ENCODE assay signal across 9 cellular contexts in the genomic region with DNA sequence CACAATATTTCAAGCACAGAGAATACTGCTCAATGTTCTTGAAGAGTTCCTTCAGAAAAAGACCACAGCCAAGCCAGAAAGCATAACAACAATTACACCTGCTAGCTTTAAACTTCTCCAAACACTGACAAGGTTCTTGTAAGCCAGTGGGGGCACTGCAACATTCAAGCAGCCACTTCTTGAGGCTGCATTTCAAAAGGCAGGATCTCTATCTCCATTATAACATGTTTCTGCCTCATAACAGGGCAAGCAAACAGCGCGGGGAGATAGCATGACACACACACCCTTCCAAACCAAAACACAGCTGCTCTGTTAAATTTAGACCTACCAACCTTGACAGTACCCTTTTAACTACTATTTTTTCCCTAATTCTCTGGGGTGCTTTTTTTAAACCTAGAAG. TPM values are rescaled to one million over a fixed set of nuclear protein-coding genes. Genes with fewer than 3 reads are reported as not detected.
DNase-seq lines count a peak whose midpoint lies in the region; ATAC-seq and TF ChIP-seq lines count a peak whose summit lies in the region.
"Had no signal": no experiment of that assay in that cellular context is flagged by ENCODE, and none has a peak within 500 bp of the region (broad histone marks: within the 10 kb centered on the region; RNA-seq: fewer than 3 reads in every experiment).

No MANE protein-coding gene starts in this region.

- WGBS in thyroid gland, 2 donors = 51 to 57% methylated on average over 2 of the region's 2 CpGs

- ATAC-seq in HG03159 (IDR thresholded peaks at IDR 0.05; ENCODE audit: unreplicated experiment) = no peak

- H3K36me3 ChIP-seq in thyroid gland = no peaks in the 10 kb centered on the region

- H3K27me3 ChIP-seq in thyroid gland = no peaks in the 10 kb centered on the region

- peaks cover 19 to 20% of the 10 kb centered on the region in 2 donors for H3K4me1 ChIP-seq in thyroid gland

- peak in 2 of 6 experiments; percentile 27 for TF ChIP-seq CTCF in thyroid gland (IDR thresholded peaks at IDR 0.05)

- no peak overlapping the region for H3K4me3 ChIP-seq in thyroid gland (replicated peaks in 1 of 3)

- TF ChIP-seq POLR2A in erythroblast (IDR thresholded peaks at IDR 0.05; ENCODE audit: low read length) (no peak), thyroid gland (IDR thresholded peaks at IDR 0.05) (no peak)

- DNase-seq in NCI-H1417 (lab: John Stamatoyannopoulos, UW) (peak in 2 of 3 experiments; percentile 45 to 69), NCI-H1417 treated with DMSO at 0.1 percent for 48 hours (lab: John Stamatoyannopoulos, UW) (no peak), NCI-H2171 treated with DMSO at 0.1 percent for 48 hours (lab: John Stamatoyannopoulos, UW) (peak; percentile 74), erythroblast (lab: John Stamatoyannopoulos, UW) (peak; percentile 80 to 88), thyroid gland (peak; percentile 18 to 19), NCI-H2029 (lab: John Stamatoyannopoulos, UW) (no peak), HPDE6-E6E7 (ENCODE audit: extremely low spot score) (no peak)

- no peak overlapping the region for H3K27ac ChIP-seq in thyroid gland
- H3K27ac ChIP-seq: parathyroid adenoma had no signal

- intact Hi-C loops in thyroid gland (cut with DNase I) = no loop called here

- no peaks in the 10 kb centered on the region for H3K9me3 ChIP-seq in thyroid gland

RNA-seq across cellular contexts. Expression of gene CHCHD3, which starts 30.8 kb away (rescaled TPM):
- 10 to 100 TPM; 66.0 to 79.1 (median 70.0) TPM for total RNA-seq in thyroid gland

Comparison
In these comparisons a context has a peak if more than half of its experiments do, and no peak if none do; other contexts are left out.
1. DNase-seq: peak in NCI-H1417 (2 of 3), NCI-H2171 treated with DMSO at 0.1 percent for 48 hours (single experiment), erythroblast (2 of 2) and thyroid gland (2 of 2); none in NCI-H1417 treated with DMSO at 0.1 percent for 48 hours (single experiment), NCI-H2029 (single experiment) and HPDE6-E6E7 (single experiment).